2 cellular contexts compared by ENCODE assay signal in the genomic region with DNA sequence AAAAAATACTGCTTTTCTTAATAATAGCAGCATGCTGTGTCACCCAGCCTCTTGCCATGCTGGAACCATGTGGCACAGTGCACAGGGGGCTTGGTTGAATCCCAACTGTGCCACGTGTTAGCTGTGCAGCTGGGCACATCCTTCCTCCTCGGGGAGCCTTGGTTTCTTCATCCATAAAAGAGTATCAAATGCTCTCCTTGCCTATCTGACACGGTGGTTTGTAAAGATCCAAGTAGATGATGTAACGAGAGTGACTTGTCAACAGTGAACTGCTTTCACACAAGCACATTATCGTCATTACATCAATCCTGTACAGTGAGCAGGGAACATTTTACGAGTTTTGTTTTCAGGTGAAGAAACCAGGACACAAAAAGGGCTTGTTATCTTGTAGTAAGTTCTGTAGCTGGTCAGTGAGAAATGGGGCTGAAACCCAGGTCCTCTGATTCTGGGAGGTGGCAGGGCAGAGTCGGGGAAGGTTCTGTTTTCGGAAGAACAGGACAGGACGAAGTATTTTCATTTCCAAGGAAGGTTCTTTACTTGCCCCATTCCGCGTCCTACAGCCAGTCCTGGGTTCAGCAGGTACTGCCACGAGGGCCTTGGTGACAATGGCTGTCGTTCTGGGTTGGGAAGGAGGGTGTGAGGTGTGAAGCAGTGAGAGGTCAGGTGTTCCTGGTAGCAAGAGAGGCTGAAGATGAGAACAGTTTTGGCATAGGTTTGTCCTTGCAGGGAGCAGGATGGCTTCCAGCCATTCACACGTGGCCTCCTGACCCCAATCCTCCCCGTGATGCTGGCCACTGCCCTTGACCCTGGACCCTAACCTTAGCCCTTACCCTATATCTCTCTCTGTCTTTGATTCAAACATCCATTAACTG.
TF ChIP-seq lines count a peak whose summit lies in the region.

No MANE protein-coding gene starts in this region.

TF ChIP-seq in HEK293, 187 proteins besides CTCF, POLR2A, EP300 and RAD21 (continues in another document):
- TF ChIP-seq ZBTB20 (tag by site-specific recombination; IDR thresholded peaks at IDR 0.05), result no peak
- TF ChIP-seq ZNF133 (tag by site-specific recombination; IDR thresholded peaks at IDR 0.05), result no peak
- no peak for TF ChIP-seq ZNF768 (tag by site-specific recombination; IDR thresholded peaks at IDR 0.05)
- TF ChIP-seq ZNF366 (tag by site-specific recombination; conservative IDR thresholded peaks at IDR 0.05), result no peak
- TF ChIP-seq, protein P1, sequence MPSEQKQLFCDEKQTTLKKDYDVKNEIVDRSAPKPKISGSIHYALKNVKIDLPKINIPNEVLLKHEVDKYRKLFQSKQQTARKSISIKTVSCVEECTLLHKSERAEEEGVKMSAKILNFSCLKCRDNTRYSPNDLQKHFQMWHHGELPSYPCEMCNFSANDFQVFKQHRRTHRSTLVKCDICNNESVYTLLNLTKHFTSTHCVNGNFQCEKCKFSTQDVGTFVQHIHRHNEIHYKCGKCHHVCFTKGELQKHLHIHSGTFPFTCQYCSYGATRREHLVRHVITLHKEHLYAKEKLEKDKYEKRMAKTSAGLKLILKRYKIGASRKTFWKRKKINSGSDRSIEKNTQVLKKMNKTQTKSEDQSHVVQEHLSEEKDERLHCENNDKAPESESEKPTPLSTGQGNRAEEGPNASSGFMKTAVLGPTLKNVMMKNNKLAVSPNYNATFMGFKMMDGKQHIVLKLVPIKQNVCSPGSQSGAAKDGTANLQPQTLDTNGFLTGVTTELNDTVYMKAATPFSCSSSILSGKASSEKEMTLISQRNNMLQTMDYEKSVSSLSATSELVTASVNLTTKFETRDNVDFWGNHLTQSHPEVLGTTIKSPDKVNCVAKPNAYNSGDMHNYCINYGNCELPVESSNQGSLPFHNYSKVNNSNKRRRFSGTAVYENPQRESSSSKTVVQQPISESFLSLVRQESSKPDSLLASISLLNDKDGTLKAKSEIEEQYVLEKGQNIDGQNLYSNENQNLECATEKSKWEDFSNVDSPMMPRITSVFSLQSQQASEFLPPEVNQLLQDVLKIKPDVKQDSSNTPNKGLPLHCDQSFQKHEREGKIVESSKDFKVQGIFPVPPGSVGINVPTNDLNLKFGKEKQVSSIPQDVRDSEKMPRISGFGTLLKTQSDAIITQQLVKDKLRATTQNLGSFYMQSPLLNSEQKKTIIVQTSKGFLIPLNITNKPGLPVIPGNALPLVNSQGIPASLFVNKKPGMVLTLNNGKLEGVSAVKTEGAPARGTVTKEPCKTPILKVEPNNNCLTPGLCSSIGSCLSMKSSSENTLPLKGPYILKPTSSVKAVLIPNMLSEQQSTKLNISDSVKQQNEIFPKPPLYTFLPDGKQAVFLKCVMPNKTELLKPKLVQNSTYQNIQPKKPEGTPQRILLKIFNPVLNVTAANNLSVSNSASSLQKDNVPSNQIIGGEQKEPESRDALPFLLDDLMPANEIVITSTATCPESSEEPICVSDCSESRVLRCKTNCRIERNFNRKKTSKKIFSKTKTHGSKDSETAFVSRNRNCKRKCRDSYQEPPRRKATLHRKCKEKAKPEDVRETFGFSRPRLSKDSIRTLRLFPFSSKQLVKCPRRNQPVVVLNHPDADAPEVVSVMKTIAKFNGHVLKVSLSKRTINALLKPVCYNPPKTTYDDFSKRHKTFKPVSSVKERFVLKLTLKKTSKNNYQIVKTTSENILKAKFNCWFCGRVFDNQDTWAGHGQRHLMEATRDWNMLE (tag by site-specific recombination; conservative IDR thresholded peaks at IDR 0.05; ENCODE audit: low read depth), result 0 out of 2 replicates have a peak, but pooled peaks have one; percentile 21
- TF ChIP-seq ZNF48 (tag by site-specific recombination; IDR thresholded peaks at IDR 0.05), result no peak
- no peak for TF ChIP-seq ZNF701 (tag by site-specific recombination; IDR thresholded peaks at IDR 0.05)
- TF ChIP-seq ZNF792 (tag by site-specific recombination; IDR thresholded peaks at IDR 0.05), result peak; percentile 69; the same call in 1 of the 2 replicates
- TF ChIP-seq, protein P2, sequence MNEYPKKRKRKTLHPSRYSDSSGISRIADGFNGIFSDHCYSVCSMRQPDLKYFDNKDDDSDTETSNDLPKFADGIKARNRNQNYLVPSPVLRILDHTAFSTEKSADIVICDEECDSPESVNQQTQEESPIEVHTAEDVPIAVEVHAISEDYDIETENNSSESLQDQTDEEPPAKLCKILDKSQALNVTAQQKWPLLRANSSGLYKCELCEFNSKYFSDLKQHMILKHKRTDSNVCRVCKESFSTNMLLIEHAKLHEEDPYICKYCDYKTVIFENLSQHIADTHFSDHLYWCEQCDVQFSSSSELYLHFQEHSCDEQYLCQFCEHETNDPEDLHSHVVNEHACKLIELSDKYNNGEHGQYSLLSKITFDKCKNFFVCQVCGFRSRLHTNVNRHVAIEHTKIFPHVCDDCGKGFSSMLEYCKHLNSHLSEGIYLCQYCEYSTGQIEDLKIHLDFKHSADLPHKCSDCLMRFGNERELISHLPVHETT (tag by site-specific recombination; IDR thresholded peaks at IDR 0.05), result no peak
- peak; percentile 47 for TF ChIP-seq ZIC2 (tag by site-specific recombination; IDR thresholded peaks at IDR 0.05)
- TF ChIP-seq ZNF350 (tag by site-specific recombination; IDR thresholded peaks at IDR 0.05), result no peak
- TF ChIP-seq ZNF629 (tag by site-specific recombination; IDR thresholded peaks at IDR 0.05), result peak; percentile 68
- TF ChIP-seq, protein P3, sequence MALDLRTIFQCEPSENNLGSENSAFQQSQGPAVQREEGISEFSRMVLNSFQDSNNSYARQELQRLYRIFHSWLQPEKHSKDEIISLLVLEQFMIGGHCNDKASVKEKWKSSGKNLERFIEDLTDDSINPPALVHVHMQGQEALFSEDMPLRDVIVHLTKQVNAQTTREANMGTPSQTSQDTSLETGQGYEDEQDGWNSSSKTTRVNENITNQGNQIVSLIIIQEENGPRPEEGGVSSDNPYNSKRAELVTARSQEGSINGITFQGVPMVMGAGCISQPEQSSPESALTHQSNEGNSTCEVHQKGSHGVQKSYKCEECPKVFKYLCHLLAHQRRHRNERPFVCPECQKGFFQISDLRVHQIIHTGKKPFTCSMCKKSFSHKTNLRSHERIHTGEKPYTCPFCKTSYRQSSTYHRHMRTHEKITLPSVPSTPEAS (tag by site-specific recombination; IDR thresholded peaks at IDR 0.05), result no peak

TF ChIP-seq in K562, 482 proteins besides CTCF, POLR2A, EP300 and RAD21:
- TF ChIP-seq CEBPB (tag; IDR thresholded peaks at IDR 0.05), result peak; percentile 53; the same call in 1 of the 2 replicates
- TF ChIP-seq SMAD3 (CRISPR knock-in tag; conservative IDR thresholded peaks at IDR 0.05), result no peak
- TF ChIP-seq MTA1 (IDR thresholded peaks at IDR 0.05; ENCODE audit: borderline replicate concordance), result no peak
- 0 out of 2 replicates have a peak, but pooled peaks have one; percentile 20 for TF ChIP-seq JUND (IDR thresholded peaks at IDR 0.05; ENCODE audit: borderline replicate concordance, low read depth, low read length)
- TF ChIP-seq JUND (tag; IDR thresholded peaks at IDR 0.05; ENCODE audit: borderline replicate concordance, low read depth, low read length), result no peak
- no peak for TF ChIP-seq SIN3B (IDR thresholded peaks at IDR 0.05; ENCODE audit: low read depth)
- TF ChIP-seq ELF4 (CRISPR knock-in tag; IDR thresholded peaks at IDR 0.05), result no peak
- TF ChIP-seq, protein P4, sequence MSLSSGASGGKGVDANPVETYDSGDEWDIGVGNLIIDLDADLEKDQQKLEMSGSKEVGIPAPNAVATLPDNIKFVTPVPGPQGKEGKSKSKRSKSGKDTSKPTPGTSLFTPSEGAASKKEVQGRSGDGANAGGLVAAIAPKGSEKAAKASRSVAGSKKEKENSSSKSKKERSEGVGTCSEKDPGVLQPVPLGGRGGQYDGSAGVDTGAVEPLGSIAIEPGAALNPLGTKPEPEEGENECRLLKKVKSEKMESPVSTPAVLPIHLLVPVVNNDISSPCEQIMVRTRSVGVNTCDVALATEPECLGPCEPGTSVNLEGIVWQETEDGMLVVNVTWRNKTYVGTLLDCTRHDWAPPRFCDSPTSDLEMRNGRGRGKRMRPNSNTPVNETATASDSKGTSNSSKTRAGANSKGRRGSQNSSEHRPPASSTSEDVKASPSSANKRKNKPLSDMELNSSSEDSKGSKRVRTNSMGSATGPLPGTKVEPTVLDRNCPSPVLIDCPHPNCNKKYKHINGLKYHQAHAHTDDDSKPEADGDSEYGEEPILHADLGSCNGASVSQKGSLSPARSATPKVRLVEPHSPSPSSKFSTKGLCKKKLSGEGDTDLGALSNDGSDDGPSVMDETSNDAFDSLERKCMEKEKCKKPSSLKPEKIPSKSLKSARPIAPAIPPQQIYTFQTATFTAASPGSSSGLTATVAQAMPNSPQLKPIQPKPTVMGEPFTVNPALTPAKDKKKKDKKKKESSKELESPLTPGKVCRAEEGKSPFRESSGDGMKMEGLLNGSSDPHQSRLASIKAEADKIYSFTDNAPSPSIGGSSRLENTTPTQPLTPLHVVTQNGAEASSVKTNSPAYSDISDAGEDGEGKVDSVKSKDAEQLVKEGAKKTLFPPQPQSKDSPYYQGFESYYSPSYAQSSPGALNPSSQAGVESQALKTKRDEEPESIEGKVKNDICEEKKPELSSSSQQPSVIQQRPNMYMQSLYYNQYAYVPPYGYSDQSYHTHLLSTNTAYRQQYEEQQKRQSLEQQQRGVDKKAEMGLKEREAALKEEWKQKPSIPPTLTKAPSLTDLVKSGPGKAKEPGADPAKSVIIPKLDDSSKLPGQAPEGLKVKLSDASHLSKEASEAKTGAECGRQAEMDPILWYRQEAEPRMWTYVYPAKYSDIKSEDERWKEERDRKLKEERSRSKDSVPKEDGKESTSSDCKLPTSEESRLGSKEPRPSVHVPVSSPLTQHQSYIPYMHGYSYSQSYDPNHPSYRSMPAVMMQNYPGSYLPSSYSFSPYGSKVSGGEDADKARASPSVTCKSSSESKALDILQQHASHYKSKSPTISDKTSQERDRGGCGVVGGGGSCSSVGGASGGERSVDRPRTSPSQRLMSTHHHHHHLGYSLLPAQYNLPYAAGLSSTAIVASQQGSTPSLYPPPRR (CRISPR knock-in tag; IDR thresholded peaks at IDR 0.05; ENCODE audit: borderline replicate concordance), result no peak
- TF ChIP-seq, protein P5, sequence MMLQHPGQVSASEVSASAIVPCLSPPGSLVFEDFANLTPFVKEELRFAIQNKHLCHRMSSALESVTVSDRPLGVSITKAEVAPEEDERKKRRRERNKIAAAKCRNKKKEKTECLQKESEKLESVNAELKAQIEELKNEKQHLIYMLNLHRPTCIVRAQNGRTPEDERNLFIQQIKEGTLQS (IDR thresholded peaks at IDR 0.05), result peak; percentile 66
- TF ChIP-seq, protein P5 (CRISPR knock-in tag; conservative IDR thresholded peaks at IDR 0.05), result no peak
- TF ChIP-seq ATF1 (CRISPR knock-in tag; IDR thresholded peaks at IDR 0.05), result no peak
- peak; percentile 14; the same call in 1 of the 2 replicates for TF ChIP-seq ATF1 (tag; IDR thresholded peaks at IDR 0.05)
- TF ChIP-seq, protein P6, sequence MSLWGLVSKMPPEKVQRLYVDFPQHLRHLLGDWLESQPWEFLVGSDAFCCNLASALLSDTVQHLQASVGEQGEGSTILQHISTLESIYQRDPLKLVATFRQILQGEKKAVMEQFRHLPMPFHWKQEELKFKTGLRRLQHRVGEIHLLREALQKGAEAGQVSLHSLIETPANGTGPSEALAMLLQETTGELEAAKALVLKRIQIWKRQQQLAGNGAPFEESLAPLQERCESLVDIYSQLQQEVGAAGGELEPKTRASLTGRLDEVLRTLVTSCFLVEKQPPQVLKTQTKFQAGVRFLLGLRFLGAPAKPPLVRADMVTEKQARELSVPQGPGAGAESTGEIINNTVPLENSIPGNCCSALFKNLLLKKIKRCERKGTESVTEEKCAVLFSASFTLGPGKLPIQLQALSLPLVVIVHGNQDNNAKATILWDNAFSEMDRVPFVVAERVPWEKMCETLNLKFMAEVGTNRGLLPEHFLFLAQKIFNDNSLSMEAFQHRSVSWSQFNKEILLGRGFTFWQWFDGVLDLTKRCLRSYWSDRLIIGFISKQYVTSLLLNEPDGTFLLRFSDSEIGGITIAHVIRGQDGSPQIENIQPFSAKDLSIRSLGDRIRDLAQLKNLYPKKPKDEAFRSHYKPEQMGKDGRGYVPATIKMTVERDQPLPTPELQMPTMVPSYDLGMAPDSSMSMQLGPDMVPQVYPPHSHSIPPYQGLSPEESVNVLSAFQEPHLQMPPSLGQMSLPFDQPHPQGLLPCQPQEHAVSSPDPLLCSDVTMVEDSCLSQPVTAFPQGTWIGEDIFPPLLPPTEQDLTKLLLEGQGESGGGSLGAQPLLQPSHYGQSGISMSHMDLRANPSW (CRISPR knock-in tag; IDR thresholded peaks at IDR 0.05), result no peak
- TF ChIP-seq CEBPG (CRISPR knock-in tag; IDR thresholded peaks at IDR 0.05), result peak; percentile 53
- peak; percentile 63 to 81 for TF ChIP-seq CEBPG (tag; conservative IDR thresholded peaks at IDR 0.05 in 1 of 2, IDR thresholded peaks at IDR 0.05 in 1 of 2)
- TF ChIP-seq CTBP1 (IDR thresholded peaks at IDR 0.05; ENCODE audit: borderline replicate concordance), result 0 out of 2 replicates have a peak, but pooled peaks have one; percentile 26
- no peak for TF ChIP-seq ZNF507 (tag; conservative IDR thresholded peaks at IDR 0.05)
- TF ChIP-seq CCAR2 (IDR thresholded peaks at IDR 0.05; ENCODE audit: low read depth, low read length), result no peak
- no peak for TF ChIP-seq ZNF780A (CRISPR knock-in tag; IDR thresholded peaks at IDR 0.05)
- no peak for TF ChIP-seq SRSF3 (IDR thresholded peaks at IDR 0.05; ENCODE audit: insufficient read depth, low read length)
- TF ChIP-seq, protein P7, sequence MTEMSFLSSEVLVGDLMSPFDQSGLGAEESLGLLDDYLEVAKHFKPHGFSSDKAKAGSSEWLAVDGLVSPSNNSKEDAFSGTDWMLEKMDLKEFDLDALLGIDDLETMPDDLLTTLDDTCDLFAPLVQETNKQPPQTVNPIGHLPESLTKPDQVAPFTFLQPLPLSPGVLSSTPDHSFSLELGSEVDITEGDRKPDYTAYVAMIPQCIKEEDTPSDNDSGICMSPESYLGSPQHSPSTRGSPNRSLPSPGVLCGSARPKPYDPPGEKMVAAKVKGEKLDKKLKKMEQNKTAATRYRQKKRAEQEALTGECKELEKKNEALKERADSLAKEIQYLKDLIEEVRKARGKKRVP (CRISPR knock-in tag; IDR thresholded peaks at IDR 0.05), result 0 out of 2 replicates have a peak, but pooled peaks have one; percentile 28
- no peak for TF ChIP-seq NR2C2 (CRISPR knock-in tag; IDR thresholded peaks at IDR 0.05)
- TF ChIP-seq NR2C2 (tag; IDR thresholded peaks at IDR 0.05), result peak; percentile 47; the same call in 1 of the 2 replicates
- no peak for TF ChIP-seq IFI16 (CRISPR knock-in tag; IDR thresholded peaks at IDR 0.05)
- no peak for TF ChIP-seq MAFG (tag; conservative IDR thresholded peaks at IDR 0.05)
